In genomic region chr19:46944123-46944718, GRCh38 we compare ENCODE assay signal across 12 cellular contexts.
DNase-seq lines count a peak whose midpoint lies in the region; ATAC-seq and TF ChIP-seq lines count a peak whose summit lies in the region.
"Had no signal": no experiment of that assay in that cellular context is flagged by ENCODE, and none has a peak within 500 bp of the region (broad histone marks: within the 10 kb centered on the region; RNA-seq: fewer than 3 reads in every experiment).

No MANE protein-coding gene starts in this region.

- 58 to 62% methylated on average over 5 of the region's 5 CpGs for WGBS in heart right ventricle, 2 donors
- 18 to 41% (median 32%) methylated on average over 5 of the region's 5 CpGs for WGBS in psoas muscle, 3 donors

- H3K27me3 ChIP-seq in Peyer's patch (no peaks in the 10 kb centered on the region), heart right ventricle (no peaks in the 10 kb centered on the region), psoas muscle (ENCODE audit: insufficient read depth in 3 of 3, low read length in 2 of 3) (no peaks in the 10 kb centered on the region)

- DNase-seq in AG10803 (ENCODE audit: low read depth) = no peak
- DNase-seq in Peyer's patch = no peak
- DNase-seq in heart right ventricle = no peak
- DNase-seq in psoas muscle = no peak
- DNase-seq in mucosa of gallbladder (ENCODE audit: low spot score) = no peak
- no peak for DNase-seq in amniotic stem cell (lab: John Stamatoyannopoulos, UW)
- no peak for DNase-seq in DMS153 (lab: John Stamatoyannopoulos, UW)
- DNase-seq: activated CD4-positive, alpha-beta T cell treated with anti-CD3 and anti-CD28 coated beads for 36 hours; activated gamma-delta T cell treated with Interleukin-2 at 50 U/mL for 16 hours; effector CD4-positive, alpha-beta T cell; SIG-M5 had no signal

- TF ChIP-seq POLR2A in Peyer's patch (IDR thresholded peaks at IDR 0.05) = no peak

- TF ChIP-seq CTCF in AG10803 (conservative IDR thresholded peaks at IDR 0.05; ENCODE audit: low read length) = no peak
- TF ChIP-seq CTCF in Peyer's patch (IDR thresholded peaks at IDR 0.05) = no peak
- no peak for TF ChIP-seq CTCF in heart right ventricle (IDR thresholded peaks at IDR 0.05)
- TF ChIP-seq CTCF in psoas muscle (IDR thresholded peaks at IDR 0.05) = no peak

- H3K4me3 ChIP-seq in AG10803 (ENCODE audit: low read length) (peak overlapping the region; percentile 38), Peyer's patch (no peak overlapping the region), heart right ventricle (peak overlapping the region in 4 of 10 donors; percentile 2 to 31 (median 22)), psoas muscle (peak overlapping the region; percentile 51)

- intact Hi-C loops in heart right ventricle (cut with DNase I) (no loop called here), psoas muscle (cut with DNase I) (no loop called here)

- H3K4me1 ChIP-seq in Peyer's patch (peaks cover 0 to 54% (median 16%) of the 10 kb centered on the region in 4 donors), heart right ventricle (peaks cover 10 to 59% (median 45%) of the 10 kb centered on the region in 9 donors), psoas muscle (peaks cover 37% of the 10 kb centered on the region)

- H3K9me3 ChIP-seq in Peyer's patch (no peaks in the 10 kb centered on the region), heart right ventricle (no peaks in the 10 kb centered on the region), psoas muscle (no peaks in the 10 kb centered on the region)

- H3K36me3 ChIP-seq in Peyer's patch (peaks cover 0 to 15% (median 0%) of the 10 kb centered on the region in 3 donors), heart right ventricle (peaks cover 0 to 30% (median 0%) of the 10 kb centered on the region in 9 donors), psoas muscle (ENCODE audit: insufficient read depth in 1 of 2, low read depth in 1 of 2) (no peaks in the 10 kb centered on the region)

- ATAC-seq in heart right ventricle = peak in 1 of 8 donors; percentile 18
- peak in 2 of 4 donors; percentile 24 to 34 for ATAC-seq in psoas muscle
- no peak for ATAC-seq in GM21360 (IDR thresholded peaks at IDR 0.05; ENCODE audit: unreplicated experiment)
- ATAC-seq: activated CD4-positive, alpha-beta T cell treated with anti-CD3 and anti-CD28 coated beads for 36 hours had no signal

- H3K27ac ChIP-seq in Peyer's patch = peak overlapping the region in 3 of 4 donors; percentile 71 to 93 (median 92)
- H3K27ac ChIP-seq in heart right ventricle = peak overlapping the region in 8 of 10 donors; percentile 8 to 90 (median 78)
- H3K27ac ChIP-seq in psoas muscle = peak overlapping the region; percentile 88

Comparison
In these comparisons a context has a peak if more than half of its experiments do, and no peak if none do; other contexts are left out.
1. H3K4me3 ChIP-seq: peak in AG10803 (single experiment) and psoas muscle (single experiment); none in Peyer's patch (0 of 4).
2. Peak in every context shown above with its lines, with median percentiles within 50 percentile points of each other: H3K27ac ChIP-seq.